12 cellular contexts compared by ENCODE assay signal in genomic region chr9:114370985-114371335, GRCh38. TPM values are rescaled to one million over a fixed set of nuclear protein-coding genes. Genes with fewer than 3 reads are reported as not detected.
DNase-seq lines count a peak whose midpoint lies in the region; ATAC-seq lines count a peak whose summit lies in the region.
"Had no signal": no experiment of that assay in that cellular context is flagged by ENCODE, and none has a peak within 500 bp of the region (broad histone marks: within the 10 kb centered on the region; RNA-seq: fewer than 3 reads in every experiment).

No MANE protein-coding gene starts in this region.

- ATAC-seq in activated CD8-positive, alpha-beta memory T cell treated with anti-CD3 and anti-CD28 coated beads, Interleukin-2, amount 10 ng/mL, durations not matched to agents 7 days and 5 days, result no peak
- no peak for ATAC-seq in activated T-helper 17 cell treated with anti-CD3 and anti-CD28 coated beads, Interleukin-2, amount 50 U/mL, for 72 hours (replicated peaks)
- no peak for ATAC-seq in GM19463 (IDR thresholded peaks at IDR 0.05; ENCODE audit: unreplicated experiment)
- ATAC-seq in HG03196 (IDR thresholded peaks at IDR 0.05; ENCODE audit: unreplicated experiment), result no peak
- ATAC-seq: left colon had no signal

- peaks cover 81% of the 10 kb centered on the region for H3K36me3 Mint-ChIP-seq in activated CD8-positive, alpha-beta memory T cell treated with anti-CD3 and anti-CD28 coated beads, Interleukin-2, amount 10 ng/mL, durations not matched to agents 7 days and 5 days
- H3K36me3 Mint-ChIP-seq in activated T-helper 17 cell treated with anti-CD3 and anti-CD28 coated beads, Interleukin-2, amount 50 U/mL, for 72 hours (ENCODE audit: low read depth), result peaks cover 100% of the 10 kb centered on the region
- peaks cover 27 to 52% (median 38%) of the 10 kb centered on the region in 3 donors for H3K36me3 Mint-ChIP-seq in immature natural killer cell

- peak overlapping the region; percentile 93 for H3K27ac Mint-ChIP-seq in activated CD8-positive, alpha-beta memory T cell treated with anti-CD3 and anti-CD28 coated beads, Interleukin-2, amount 10 ng/mL, durations not matched to agents 7 days and 5 days
- H3K27ac Mint-ChIP-seq in activated T-helper 17 cell treated with anti-CD3 and anti-CD28 coated beads, Interleukin-2, amount 50 U/mL, for 72 hours, result peak overlapping the region; percentile 69
- peak overlapping the region; percentile 90 to 97 (median 94) for H3K27ac Mint-ChIP-seq in immature natural killer cell

- no peak for DNase-seq in activated CD8-positive, alpha-beta memory T cell treated with anti-CD3 and anti-CD28 coated beads, Interleukin-2, amount 10 ng/mL, durations not matched to agents 7 days and 5 days
- no peak for DNase-seq in activated CD8-positive, alpha-beta memory T cell treated with anti-CD3 and anti-CD28 coated beads, Interleukin-2, amount 50 U/mL, for 4 hours
- peak in 1 of 3 donors; percentile 41 for DNase-seq in immature natural killer cell
- peak in 48 of 49 donors; percentile 20 to 91 (median 74) for DNase-seq in substantia nigra (lab: John Stamatoyannopoulos, UW)
- no peak for DNase-seq in stimulated activated CD4-positive, alpha-beta T cell treated with anti-CD3 and anti-CD28 coated beads, Interleukin-12 subunit alpha, Interleukin-12 subunit beta, amount 100 ng/mL, for 4 hours
- DNase-seq: NCI-H510A treated with DMSO at 0.1 percent for 48 hours had no signal

- H3K4me3 Mint-ChIP-seq in activated CD8-positive, alpha-beta memory T cell treated with anti-CD3 and anti-CD28 coated beads, Interleukin-2, amount 10 ng/mL, durations not matched to agents 7 days and 5 days, result no peak overlapping the region
- H3K4me3 Mint-ChIP-seq in activated T-helper 17 cell treated with anti-CD3 and anti-CD28 coated beads, Interleukin-2, amount 50 U/mL, for 72 hours, result peak overlapping the region; percentile 58
- peak overlapping the region; percentile 71 to 85 (median 81) for H3K4me3 Mint-ChIP-seq in immature natural killer cell

- CTCF ChIA-PET in activated CD8-positive, alpha-beta memory T cell treated with anti-CD3 and anti-CD28 coated beads, Interleukin-2, amount 10 ng/mL, durations not matched to agents 7 days and 5 days (lab: Charles Lee), result interaction anchor here (1.4 to 4.4 kb wide), 2 partner anchors 15 to 23 kb away, joined by 3 to 71 read pairs; partner anchors contain the start of gene AKNA

- H3K4me1 Mint-ChIP-seq in activated CD8-positive, alpha-beta memory T cell treated with anti-CD3 and anti-CD28 coated beads, Interleukin-2, amount 10 ng/mL, durations not matched to agents 7 days and 5 days, result peaks cover 96% of the 10 kb centered on the region
- peaks cover 60% of the 10 kb centered on the region for H3K4me1 Mint-ChIP-seq in activated T-helper 17 cell treated with anti-CD3 and anti-CD28 coated beads, Interleukin-2, amount 50 U/mL, for 72 hours
- peaks cover 96% of the 10 kb centered on the region in 2 donors for H3K4me1 Mint-ChIP-seq in immature natural killer cell

- peak overlapping the region; percentile 97 for H3K27ac ChIP-seq in substantia nigra (ENCODE audit: low read depth, low read length, poor library complexity, severe bottlenecking)

- H3K9me3 Mint-ChIP-seq in activated CD8-positive, alpha-beta memory T cell treated with anti-CD3 and anti-CD28 coated beads, Interleukin-2, amount 10 ng/mL, durations not matched to agents 7 days and 5 days (ENCODE audit: low read depth), result no peaks in the 10 kb centered on the region
- H3K9me3 Mint-ChIP-seq in activated T-helper 17 cell treated with anti-CD3 and anti-CD28 coated beads, Interleukin-2, amount 50 U/mL, for 72 hours, result no peaks in the 10 kb centered on the region
- peaks cover 0 to 4% (median 0%) of the 10 kb centered on the region in 6 donors for H3K9me3 Mint-ChIP-seq in immature natural killer cell

- H3K27me3 Mint-ChIP-seq in activated CD8-positive, alpha-beta memory T cell treated with anti-CD3 and anti-CD28 coated beads, Interleukin-2, amount 10 ng/mL, durations not matched to agents 7 days and 5 days, result no peaks in the 10 kb centered on the region
- H3K27me3 Mint-ChIP-seq in activated T-helper 17 cell treated with anti-CD3 and anti-CD28 coated beads, Interleukin-2, amount 50 U/mL, for 72 hours, result no peaks in the 10 kb centered on the region
- peaks cover 60 to 87% (median 74%) of the 10 kb centered on the region in 3 donors for H3K27me3 Mint-ChIP-seq in immature natural killer cell (ENCODE audit: low read depth in 3 of 3)

RNA-seq across cellular contexts. Expression of gene AKNA, which starts 16.8 kb away (rescaled TPM):
- 100 to 1,000 TPM; 432 to 500 TPM for total RNA-seq in activated CD8-positive, alpha-beta memory T cell treated with anti-CD3 and anti-CD28 coated beads, Interleukin-2, amount 10 ng/mL, durations not matched to agents 7 days and 5 days
- 100 to 1,000 TPM; 169 to 184 TPM for total RNA-seq in activated T-helper 17 cell treated with anti-CD3 and anti-CD28 coated beads, Interleukin-2, amount 50 U/mL, for 72 hours
- polyA plus RNA-seq in immature natural killer cell, result 10 to 100 TPM in 2 of 3 donors, 1 to 10 TPM in 1; 4.0 to 56.3 (median 13.8) TPM

RNA-seq across cellular contexts. Expression of gene ORM2, which starts 41.3 kb away (rescaled TPM):
- not detected for total RNA-seq in activated CD8-positive, alpha-beta memory T cell treated with anti-CD3 and anti-CD28 coated beads, Interleukin-2, amount 10 ng/mL, durations not matched to agents 7 days and 5 days
- total RNA-seq in activated T-helper 17 cell treated with anti-CD3 and anti-CD28 coated beads, Interleukin-2, amount 50 U/mL, for 72 hours, result not detected
- not detected for polyA plus RNA-seq in immature natural killer cell
- total RNA-seq: esophagus muscularis mucosa, HT1080, left colon had no signal

RNA-seq across cellular contexts. Expression of gene ORM1, which starts 48.1 kb away (rescaled TPM):
- not detected for total RNA-seq in activated CD8-positive, alpha-beta memory T cell treated with anti-CD3 and anti-CD28 coated beads, Interleukin-2, amount 10 ng/mL, durations not matched to agents 7 days and 5 days
- not detected for total RNA-seq in activated T-helper 17 cell treated with anti-CD3 and anti-CD28 coated beads, Interleukin-2, amount 50 U/mL, for 72 hours
- not detected for polyA plus RNA-seq in immature natural killer cell
- total RNA-seq: HT1080, left colon had no signal

Comparison
In these comparisons a context has a peak if more than half of its experiments do, and no peak if none do; other contexts are left out.
1. DNase-seq: peak in substantia nigra (48 of 49); none in activated CD8-positive, alpha-beta memory T cell treated with anti-CD3 and anti-CD28 coated beads, Interleukin-2, amount 10 ng/mL, durations not matched to agents 7 days and 5 days (single experiment), activated CD8-positive, alpha-beta memory T cell treated with anti-CD3 and anti-CD28 coated beads, Interleukin-2, amount 50 U/mL, for 4 hours (single experiment) and stimulated activated CD4-positive, alpha-beta T cell treated with anti-CD3 and anti-CD28 coated beads, Interleukin-12 subunit alpha, Interleukin-12 subunit beta, amount 100 ng/mL, for 4 hours (single experiment).
2. Peak in every context shown above with its lines, with median percentiles within 50 percentile points of each other: H3K27ac Mint-ChIP-seq.